In the genomic region with DNA sequence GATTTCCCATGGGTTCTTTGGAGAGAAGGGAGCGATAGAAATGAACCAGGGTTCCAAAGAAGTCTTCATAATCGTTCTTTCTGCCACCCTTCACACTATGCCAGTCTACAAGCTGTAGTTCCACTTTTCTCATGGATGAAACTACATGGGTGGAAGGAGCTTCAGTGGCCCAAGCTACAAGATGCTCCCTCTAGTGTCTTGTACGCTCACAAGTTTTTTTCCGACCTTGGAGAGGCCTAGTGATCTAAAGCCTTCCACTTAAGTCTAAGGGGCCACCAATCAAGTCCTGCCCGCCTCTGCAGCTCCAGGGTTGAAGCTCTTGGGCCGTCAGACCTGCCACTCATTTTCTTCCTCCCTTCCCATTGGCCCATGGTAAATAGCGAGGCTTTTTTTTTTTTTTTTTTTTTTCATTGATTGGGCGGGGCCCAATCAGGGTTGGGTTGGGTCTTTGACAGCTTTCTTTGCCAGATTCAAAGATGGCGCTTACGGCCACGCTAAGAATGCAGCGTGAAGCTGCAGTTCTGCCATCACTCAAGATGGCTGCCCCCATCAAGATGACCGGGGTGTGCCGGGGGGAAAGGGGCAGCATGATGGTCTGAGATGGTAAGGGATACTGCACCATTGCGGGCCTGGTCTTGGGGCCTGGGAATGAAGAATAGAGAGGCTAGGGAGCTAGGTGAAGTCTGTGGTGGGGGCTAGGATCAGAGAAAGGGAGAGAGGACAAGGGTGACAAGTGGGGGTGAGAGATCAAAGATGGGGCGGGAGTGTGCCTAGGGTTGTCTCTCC, we compare ENCODE assay signal across 1 cellular context.
TF ChIP-seq lines count a peak whose summit lies in the region.

TOMM40L (plus strand) TSS at position 527 of the 786 bp plus-strand sequence. CDS start 430 bp downstream, outside the sequence.

TF ChIP-seq in GM12878, 131 proteins besides CTCF, POLR2A, EP300 and RAD21 (continued from another document and continues in another):
- TF ChIP-seq CUX1 (IDR thresholded peaks at IDR 0.05; ENCODE audit: insufficient replicate concordance, low read depth, low read length), result no peak
- peak; percentile 73 for TF ChIP-seq CREB1 (IDR thresholded peaks at IDR 0.05; ENCODE audit: low read depth)
- TF ChIP-seq, protein P1, sequence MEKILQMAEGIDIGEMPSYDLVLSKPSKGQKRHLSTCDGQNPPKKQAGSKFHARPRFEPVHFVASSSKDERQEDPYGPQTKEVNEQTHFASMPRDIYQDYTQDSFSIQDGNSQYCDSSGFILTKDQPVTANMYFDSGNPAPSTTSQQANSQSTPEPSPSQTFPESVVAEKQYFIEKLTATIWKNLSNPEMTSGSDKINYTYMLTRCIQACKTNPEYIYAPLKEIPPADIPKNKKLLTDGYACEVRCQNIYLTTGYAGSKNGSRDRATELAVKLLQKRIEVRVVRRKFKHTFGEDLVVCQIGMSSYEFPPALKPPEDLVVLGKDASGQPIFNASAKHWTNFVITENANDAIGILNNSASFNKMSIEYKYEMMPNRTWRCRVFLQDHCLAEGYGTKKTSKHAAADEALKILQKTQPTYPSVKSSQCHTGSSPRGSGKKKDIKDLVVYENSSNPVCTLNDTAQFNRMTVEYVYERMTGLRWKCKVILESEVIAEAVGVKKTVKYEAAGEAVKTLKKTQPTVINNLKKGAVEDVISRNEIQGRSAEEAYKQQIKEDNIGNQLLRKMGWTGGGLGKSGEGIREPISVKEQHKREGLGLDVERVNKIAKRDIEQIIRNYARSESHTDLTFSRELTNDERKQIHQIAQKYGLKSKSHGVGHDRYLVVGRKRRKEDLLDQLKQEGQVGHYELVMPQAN (conservative IDR thresholded peaks at IDR 0.05), result peak; percentile 55
- TF ChIP-seq, protein P2, sequence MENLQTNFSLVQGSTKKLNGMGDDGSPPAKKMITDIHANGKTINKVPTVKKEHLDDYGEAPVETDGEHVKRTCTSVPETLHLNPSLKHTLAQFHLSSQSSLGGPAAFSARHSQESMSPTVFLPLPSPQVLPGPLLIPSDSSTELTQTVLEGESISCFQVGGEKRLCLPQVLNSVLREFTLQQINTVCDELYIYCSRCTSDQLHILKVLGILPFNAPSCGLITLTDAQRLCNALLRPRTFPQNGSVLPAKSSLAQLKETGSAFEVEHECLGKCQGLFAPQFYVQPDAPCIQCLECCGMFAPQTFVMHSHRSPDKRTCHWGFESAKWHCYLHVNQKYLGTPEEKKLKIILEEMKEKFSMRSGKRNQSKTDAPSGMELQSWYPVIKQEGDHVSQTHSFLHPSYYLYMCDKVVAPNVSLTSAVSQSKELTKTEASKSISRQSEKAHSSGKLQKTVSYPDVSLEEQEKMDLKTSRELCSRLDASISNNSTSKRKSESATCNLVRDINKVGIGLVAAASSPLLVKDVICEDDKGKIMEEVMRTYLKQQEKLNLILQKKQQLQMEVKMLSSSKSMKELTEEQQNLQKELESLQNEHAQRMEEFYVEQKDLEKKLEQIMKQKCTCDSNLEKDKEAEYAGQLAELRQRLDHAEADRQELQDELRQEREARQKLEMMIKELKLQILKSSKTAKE (IDR thresholded peaks at IDR 0.05; ENCODE audit: low read depth, poor library complexity, severe bottlenecking), result peak; percentile 33
- no peak for TF ChIP-seq PAX8 (IDR thresholded peaks at IDR 0.05)
- TF ChIP-seq, protein P3, sequence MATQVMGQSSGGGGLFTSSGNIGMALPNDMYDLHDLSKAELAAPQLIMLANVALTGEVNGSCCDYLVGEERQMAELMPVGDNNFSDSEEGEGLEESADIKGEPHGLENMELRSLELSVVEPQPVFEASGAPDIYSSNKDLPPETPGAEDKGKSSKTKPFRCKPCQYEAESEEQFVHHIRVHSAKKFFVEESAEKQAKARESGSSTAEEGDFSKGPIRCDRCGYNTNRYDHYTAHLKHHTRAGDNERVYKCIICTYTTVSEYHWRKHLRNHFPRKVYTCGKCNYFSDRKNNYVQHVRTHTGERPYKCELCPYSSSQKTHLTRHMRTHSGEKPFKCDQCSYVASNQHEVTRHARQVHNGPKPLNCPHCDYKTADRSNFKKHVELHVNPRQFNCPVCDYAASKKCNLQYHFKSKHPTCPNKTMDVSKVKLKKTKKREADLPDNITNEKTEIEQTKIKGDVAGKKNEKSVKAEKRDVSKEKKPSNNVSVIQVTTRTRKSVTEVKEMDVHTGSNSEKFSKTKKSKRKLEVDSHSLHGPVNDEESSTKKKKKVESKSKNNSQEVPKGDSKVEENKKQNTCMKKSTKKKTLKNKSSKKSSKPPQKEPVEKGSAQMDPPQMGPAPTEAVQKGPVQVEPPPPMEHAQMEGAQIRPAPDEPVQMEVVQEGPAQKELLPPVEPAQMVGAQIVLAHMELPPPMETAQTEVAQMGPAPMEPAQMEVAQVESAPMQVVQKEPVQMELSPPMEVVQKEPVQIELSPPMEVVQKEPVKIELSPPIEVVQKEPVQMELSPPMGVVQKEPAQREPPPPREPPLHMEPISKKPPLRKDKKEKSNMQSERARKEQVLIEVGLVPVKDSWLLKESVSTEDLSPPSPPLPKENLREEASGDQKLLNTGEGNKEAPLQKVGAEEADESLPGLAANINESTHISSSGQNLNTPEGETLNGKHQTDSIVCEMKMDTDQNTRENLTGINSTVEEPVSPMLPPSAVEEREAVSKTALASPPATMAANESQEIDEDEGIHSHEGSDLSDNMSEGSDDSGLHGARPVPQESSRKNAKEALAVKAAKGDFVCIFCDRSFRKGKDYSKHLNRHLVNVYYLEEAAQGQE (IDR thresholded peaks at IDR 0.05; ENCODE audit: low read depth, low read length), result no peak
- TF ChIP-seq WRNIP1 (IDR thresholded peaks at IDR 0.05; ENCODE audit: borderline replicate concordance, low read depth, low read length), result no peak
- TF ChIP-seq KAT2A (conservative IDR thresholded peaks at IDR 0.05; ENCODE audit: control insufficient read depth, low read depth, low read length), result no peak
- TF ChIP-seq, protein P4, sequence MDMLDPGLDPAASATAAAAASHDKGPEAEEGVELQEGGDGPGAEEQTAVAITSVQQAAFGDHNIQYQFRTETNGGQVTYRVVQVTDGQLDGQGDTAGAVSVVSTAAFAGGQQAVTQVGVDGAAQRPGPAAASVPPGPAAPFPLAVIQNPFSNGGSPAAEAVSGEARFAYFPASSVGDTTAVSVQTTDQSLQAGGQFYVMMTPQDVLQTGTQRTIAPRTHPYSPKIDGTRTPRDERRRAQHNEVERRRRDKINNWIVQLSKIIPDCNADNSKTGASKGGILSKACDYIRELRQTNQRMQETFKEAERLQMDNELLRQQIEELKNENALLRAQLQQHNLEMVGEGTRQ (IDR thresholded peaks at IDR 0.05; ENCODE audit: borderline replicate concordance, low read depth, low read length), result no peak
- no peak for TF ChIP-seq ZNF217 (IDR thresholded peaks at IDR 0.05)
- no peak for TF ChIP-seq TCF3 (IDR thresholded peaks at IDR 0.05; ENCODE audit: borderline replicate concordance, insufficient read depth, low read depth, low read length)
- TF ChIP-seq, protein P5, sequence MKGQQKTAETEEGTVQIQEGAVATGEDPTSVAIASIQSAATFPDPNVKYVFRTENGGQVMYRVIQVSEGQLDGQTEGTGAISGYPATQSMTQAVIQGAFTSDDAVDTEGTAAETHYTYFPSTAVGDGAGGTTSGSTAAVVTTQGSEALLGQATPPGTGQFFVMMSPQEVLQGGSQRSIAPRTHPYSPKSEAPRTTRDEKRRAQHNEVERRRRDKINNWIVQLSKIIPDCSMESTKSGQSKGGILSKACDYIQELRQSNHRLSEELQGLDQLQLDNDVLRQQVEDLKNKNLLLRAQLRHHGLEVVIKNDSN (IDR thresholded peaks at IDR 0.05; ENCODE audit: borderline replicate concordance, extremely low read length, insufficient read depth, low read depth, low read length), result no peak
- TF ChIP-seq RCOR1 (conservative IDR thresholded peaks at IDR 0.05; ENCODE audit: low read depth, low read length), result 0 out of 2 replicates have a peak, but pooled peaks have one; percentile 76
- peak; percentile 36; the same call in 1 of the 2 replicates for TF ChIP-seq RELB (IDR thresholded peaks at IDR 0.05; ENCODE audit: low read depth)
- TF ChIP-seq, protein P6, sequence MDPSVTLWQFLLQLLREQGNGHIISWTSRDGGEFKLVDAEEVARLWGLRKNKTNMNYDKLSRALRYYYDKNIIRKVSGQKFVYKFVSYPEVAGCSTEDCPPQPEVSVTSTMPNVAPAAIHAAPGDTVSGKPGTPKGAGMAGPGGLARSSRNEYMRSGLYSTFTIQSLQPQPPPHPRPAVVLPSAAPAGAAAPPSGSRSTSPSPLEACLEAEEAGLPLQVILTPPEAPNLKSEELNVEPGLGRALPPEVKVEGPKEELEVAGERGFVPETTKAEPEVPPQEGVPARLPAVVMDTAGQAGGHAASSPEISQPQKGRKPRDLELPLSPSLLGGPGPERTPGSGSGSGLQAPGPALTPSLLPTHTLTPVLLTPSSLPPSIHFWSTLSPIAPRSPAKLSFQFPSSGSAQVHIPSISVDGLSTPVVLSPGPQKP (IDR thresholded peaks at IDR 0.05; ENCODE audit: low read depth, low read length), result no peak
- no peak for TF ChIP-seq GATAD2B (conservative IDR thresholded peaks at IDR 0.05; ENCODE audit: low read depth)
- TF ChIP-seq, protein P7, sequence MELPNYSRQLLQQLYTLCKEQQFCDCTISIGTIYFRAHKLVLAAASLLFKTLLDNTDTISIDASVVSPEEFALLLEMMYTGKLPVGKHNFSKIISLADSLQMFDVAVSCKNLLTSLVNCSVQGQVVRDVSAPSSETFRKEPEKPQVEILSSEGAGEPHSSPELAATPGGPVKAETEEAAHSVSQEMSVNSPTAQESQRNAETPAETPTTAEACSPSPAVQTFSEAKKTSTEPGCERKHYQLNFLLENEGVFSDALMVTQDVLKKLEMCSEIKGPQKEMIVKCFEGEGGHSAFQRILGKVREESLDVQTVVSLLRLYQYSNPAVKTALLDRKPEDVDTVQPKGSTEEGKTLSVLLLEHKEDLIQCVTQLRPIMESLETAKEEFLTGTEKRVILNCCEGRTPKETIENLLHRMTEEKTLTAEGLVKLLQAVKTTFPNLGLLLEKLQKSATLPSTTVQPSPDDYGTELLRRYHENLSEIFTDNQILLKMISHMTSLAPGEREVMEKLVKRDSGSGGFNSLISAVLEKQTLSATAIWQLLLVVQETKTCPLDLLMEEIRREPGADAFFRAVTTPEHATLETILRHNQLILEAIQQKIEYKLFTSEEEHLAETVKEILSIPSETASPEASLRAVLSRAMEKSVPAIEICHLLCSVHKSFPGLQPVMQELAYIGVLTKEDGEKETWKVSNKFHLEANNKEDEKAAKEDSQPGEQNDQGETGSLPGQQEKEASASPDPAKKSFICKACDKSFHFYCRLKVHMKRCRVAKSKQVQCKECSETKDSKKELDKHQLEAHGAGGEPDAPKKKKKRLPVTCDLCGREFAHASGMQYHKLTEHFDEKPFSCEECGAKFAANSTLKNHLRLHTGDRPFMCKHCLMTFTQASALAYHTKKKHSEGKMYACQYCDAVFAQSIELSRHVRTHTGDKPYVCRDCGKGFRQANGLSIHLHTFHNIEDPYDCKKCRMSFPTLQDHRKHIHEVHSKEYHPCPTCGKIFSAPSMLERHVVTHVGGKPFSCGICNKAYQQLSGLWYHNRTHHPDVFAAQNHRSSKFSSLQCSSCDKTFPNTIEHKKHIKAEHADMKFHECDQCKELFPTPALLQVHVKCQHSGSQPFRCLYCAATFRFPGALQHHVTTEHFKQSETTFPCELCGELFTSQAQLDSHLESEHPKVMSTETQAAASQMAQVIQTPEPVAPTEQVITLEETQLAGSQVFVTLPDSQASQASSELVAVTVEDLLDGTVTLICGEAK (IDR thresholded peaks at IDR 0.05; ENCODE audit: borderline replicate concordance), result no peak
- TF ChIP-seq ESRRA (IDR thresholded peaks at IDR 0.05; ENCODE audit: low read length), result 0 out of 2 replicates have a peak, but pooled peaks have one; percentile 43
- no peak for TF ChIP-seq ATF3 (IDR thresholded peaks at IDR 0.05; ENCODE audit: borderline replicate concordance, extremely low read depth, low read depth, low read length)
- TF ChIP-seq BACH1 (IDR thresholded peaks at IDR 0.05; ENCODE audit: borderline replicate concordance), result no peak
- no peak for TF ChIP-seq BMI1 (IDR thresholded peaks at IDR 0.05; ENCODE audit: borderline replicate concordance)
- no peak for TF ChIP-seq RUNX3 (IDR thresholded peaks at IDR 0.05; ENCODE audit: low read length)
- TF ChIP-seq ZSCAN29 (IDR thresholded peaks at IDR 0.05), result no peak
- TF ChIP-seq HCFC1 (IDR thresholded peaks at IDR 0.05; ENCODE audit: low read length), result peak; percentile 84
- TF ChIP-seq FOXK2 (IDR thresholded peaks at IDR 0.05), result no peak
- TF ChIP-seq JUNB (IDR thresholded peaks at IDR 0.05), result no peak
